ENCODE assay signal across 1 cellular context in genomic region chr7:78577174-78577952, GRCh38.
TF ChIP-seq lines count a peak whose summit lies in the region.

No MANE protein-coding gene starts in this region.

TF ChIP-seq in GM23338, 12 proteins besides CTCF, POLR2A, EP300 and RAD21 (continued from another document):
- peak; percentile 78; the same call in 1 of the 2 replicates for TF ChIP-seq ZNF462 (CRISPR knock-in tag; IDR thresholded peaks at IDR 0.05)
